In genomic region chr5:179914032-179914755, GRCh38 we compare ENCODE assay signal across 9 cellular contexts. TPM values are rescaled to one million over a fixed set of nuclear protein-coding genes. Genes with fewer than 3 reads are reported as not detected.
DNase-seq lines count a peak whose midpoint lies in the region; ATAC-seq, FAIRE-seq and TF ChIP-seq lines count a peak whose summit lies in the region.
"Had no signal": no experiment of that assay in that cellular context is flagged by ENCODE, and none has a peak within 500 bp of the region (broad histone marks: within the 10 kb centered on the region; RNA-seq: fewer than 3 reads in every experiment).

No MANE protein-coding gene starts in this region.

- ATAC-seq in activated naive CD8-positive, alpha-beta T cell treated with anti-CD3 and anti-CD28 coated beads, Interleukin-2, amount 50 U/mL, for 24 hours, result peak; percentile 79
- ATAC-seq in right cardiac atrium, result peak; percentile 44 to 62

- H3K27ac Mint-ChIP-seq in activated naive CD8-positive, alpha-beta T cell treated with anti-CD3 and anti-CD28 coated beads, Interleukin-2, amount 50 U/mL, for 24 hours, result no peak overlapping the region
- H3K27ac Mint-ChIP-seq in activated naive CD8-positive, alpha-beta T cell treated with anti-CD3 and anti-CD28 coated beads for 36 hours, result no peak overlapping the region
- peak overlapping the region; percentile 97 for H3K27ac Mint-ChIP-seq in type B pancreatic cell

- no peak overlapping the region for H3K4me3 Mint-ChIP-seq in activated naive CD8-positive, alpha-beta T cell treated with anti-CD3 and anti-CD28 coated beads, Interleukin-2, amount 50 U/mL, for 24 hours
- H3K4me3 Mint-ChIP-seq in activated naive CD8-positive, alpha-beta T cell treated with anti-CD3 and anti-CD28 coated beads for 36 hours, result no peak overlapping the region
- peak overlapping the region; percentile 53 for H3K4me3 Mint-ChIP-seq in type B pancreatic cell

- H3K4me3 ChIP-seq in right cardiac atrium (ENCODE audit: low read length), result no peak overlapping the region

- no peaks in the 10 kb centered on the region for H3K27me3 Mint-ChIP-seq in activated naive CD8-positive, alpha-beta T cell treated with anti-CD3 and anti-CD28 coated beads, Interleukin-2, amount 50 U/mL, for 24 hours
- H3K27me3 Mint-ChIP-seq in activated naive CD8-positive, alpha-beta T cell treated with anti-CD3 and anti-CD28 coated beads for 36 hours, result no peaks in the 10 kb centered on the region
- no peaks in the 10 kb centered on the region for H3K27me3 Mint-ChIP-seq in type B pancreatic cell

- H3K9me3 ChIP-seq in right cardiac atrium (ENCODE audit: control insufficient read depth, low read length), result no peaks in the 10 kb centered on the region

- H3K4me1 Mint-ChIP-seq in activated naive CD8-positive, alpha-beta T cell treated with anti-CD3 and anti-CD28 coated beads, Interleukin-2, amount 50 U/mL, for 24 hours, result peaks cover 1% of the 10 kb centered on the region
- peaks cover 1% of the 10 kb centered on the region for H3K4me1 Mint-ChIP-seq in activated naive CD8-positive, alpha-beta T cell treated with anti-CD3 and anti-CD28 coated beads for 36 hours
- no peaks in the 10 kb centered on the region for H3K4me1 Mint-ChIP-seq in type B pancreatic cell (ENCODE audit: unreplicated experiment)

- no peak for FAIRE-seq in RCC 7860 (lab: Jason Lieb, UNC)
- FAIRE-seq: G401.6 had no signal

- no peaks in the 10 kb centered on the region for H3K36me3 Mint-ChIP-seq in activated naive CD8-positive, alpha-beta T cell treated with anti-CD3 and anti-CD28 coated beads, Interleukin-2, amount 50 U/mL, for 24 hours (ENCODE audit: low read depth)
- H3K36me3 Mint-ChIP-seq in activated naive CD8-positive, alpha-beta T cell treated with anti-CD3 and anti-CD28 coated beads for 36 hours, result no peaks in the 10 kb centered on the region
- no peaks in the 10 kb centered on the region for H3K36me3 Mint-ChIP-seq in type B pancreatic cell

- no peaks in the 10 kb centered on the region for H3K27me3 ChIP-seq in right cardiac atrium (ENCODE audit: control insufficient read depth, insufficient read depth)

- H3K9me3 Mint-ChIP-seq in activated naive CD8-positive, alpha-beta T cell treated with anti-CD3 and anti-CD28 coated beads, Interleukin-2, amount 50 U/mL, for 24 hours, result no peaks in the 10 kb centered on the region
- no peaks in the 10 kb centered on the region for H3K9me3 Mint-ChIP-seq in activated naive CD8-positive, alpha-beta T cell treated with anti-CD3 and anti-CD28 coated beads for 36 hours
- no peaks in the 10 kb centered on the region for H3K9me3 Mint-ChIP-seq in type B pancreatic cell

- WGBS in right cardiac atrium, result 58% methylated on average over 8 of the region's 8 CpGs

- no peak overlapping the region for H3K27ac ChIP-seq in right cardiac atrium (ENCODE audit: low read length)

- no peaks in the 10 kb centered on the region for H3K4me1 ChIP-seq in right cardiac atrium (ENCODE audit: control insufficient read depth, insufficient read depth, low read length)

- intact Hi-C loops in right cardiac atrium (cut with DNase I), result no loop called here

- no peak for TF ChIP-seq CTCF in type B pancreatic cell (conservative IDR thresholded peaks at IDR 0.05)

- DNase-seq in activated naive CD8-positive, alpha-beta T cell treated with anti-CD3 and anti-CD28 coated beads, Interleukin-2, amount 50 U/mL, for 24 hours, result no peak
- no peak for DNase-seq in activated naive CD8-positive, alpha-beta T cell treated with anti-CD3 and anti-CD28 coated beads for 36 hours
- DNase-seq in RCC 7860 (ENCODE audit: low spot score) (peak; percentile 39), right cardiac atrium (no peak), type B pancreatic cell (ENCODE audit: extremely low spot score, unreplicated experiment) (no peak), NCI-H446 treated with DMSO at 0.1 percent for 48 hours (lab: John Stamatoyannopoulos, UW) (no peak), RPMI8226 (no peak)
- DNase-seq in stimulated activated CD4-positive, alpha-beta T cell treated with anti-CD3 and anti-CD28 coated beads, Interleukin-1b, Interleukin-23, amount 100 ng/mL, for 48 hours, result no peak

RNA-seq across cellular contexts. Expression of gene TBC1D9B, which starts 6.5 kb away (rescaled TPM):
- 10 to 100 TPM; 73.1 to 74.9 TPM for total RNA-seq in activated naive CD8-positive, alpha-beta T cell treated with anti-CD3 and anti-CD28 coated beads for 36 hours
- total RNA-seq in right cardiac atrium (10 to 100 TPM; 36.2 to 51.5 (median 45.2) TPM), type B pancreatic cell (ENCODE audit: low replicate concordance) (105 and 114 TPM in 2 replicates)
- 39.3 TPM for polyA plus RNA-seq in right cardiac atrium

RNA-seq across cellular contexts. Expression of gene MRNIP, which starts 55.6 kb away (rescaled TPM):
- total RNA-seq in activated naive CD8-positive, alpha-beta T cell treated with anti-CD3 and anti-CD28 coated beads for 36 hours, result 10 to 100 TPM; 12.3 to 13.9 TPM
- total RNA-seq in right cardiac atrium (10 to 100 TPM; 12.3 to 20.1 (median 16.4) TPM), type B pancreatic cell (ENCODE audit: low replicate concordance) (31.1 and 47.6 TPM in 2 replicates)
- polyA plus RNA-seq in right cardiac atrium, result 20.5 TPM
